In the genomic region with DNA sequence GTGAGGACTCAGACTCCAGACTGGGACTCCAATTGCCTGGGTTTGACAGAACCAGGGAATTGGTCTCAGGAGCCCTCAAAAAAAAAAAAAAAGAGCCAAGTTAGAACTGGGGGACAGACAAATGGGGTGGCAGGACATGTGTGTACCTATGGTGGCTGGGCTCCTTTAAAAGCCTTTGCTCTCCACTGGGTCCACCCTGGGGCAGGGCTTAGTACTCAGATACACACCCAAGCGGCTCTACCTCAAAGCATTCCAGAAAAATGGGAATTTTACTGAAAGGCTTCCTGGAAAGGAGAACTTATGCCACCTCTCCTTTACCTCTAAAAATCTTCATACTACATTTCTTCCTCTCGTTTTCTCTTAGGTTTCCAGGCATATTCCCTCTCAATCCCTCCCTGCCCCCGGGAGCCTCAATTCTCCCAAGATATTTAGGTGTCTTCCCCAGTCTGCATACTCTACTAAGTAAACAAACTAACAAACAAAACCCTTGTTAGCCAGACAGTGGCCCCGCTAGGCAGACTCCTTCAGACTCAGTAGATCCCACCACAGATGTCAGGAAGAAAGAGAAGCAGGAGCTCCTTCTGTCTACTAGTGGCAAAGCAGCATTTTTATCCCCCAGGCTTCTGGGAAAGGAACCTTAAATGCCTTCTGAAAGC, we compare ENCODE assay signal across 1 cellular context.
TF ChIP-seq lines count a peak whose summit lies in the region.

No MANE protein-coding gene starts in this region.

TF ChIP-seq in GM23338, 12 proteins besides CTCF, POLR2A, EP300 and RAD21:
- TF ChIP-seq, protein P1, sequence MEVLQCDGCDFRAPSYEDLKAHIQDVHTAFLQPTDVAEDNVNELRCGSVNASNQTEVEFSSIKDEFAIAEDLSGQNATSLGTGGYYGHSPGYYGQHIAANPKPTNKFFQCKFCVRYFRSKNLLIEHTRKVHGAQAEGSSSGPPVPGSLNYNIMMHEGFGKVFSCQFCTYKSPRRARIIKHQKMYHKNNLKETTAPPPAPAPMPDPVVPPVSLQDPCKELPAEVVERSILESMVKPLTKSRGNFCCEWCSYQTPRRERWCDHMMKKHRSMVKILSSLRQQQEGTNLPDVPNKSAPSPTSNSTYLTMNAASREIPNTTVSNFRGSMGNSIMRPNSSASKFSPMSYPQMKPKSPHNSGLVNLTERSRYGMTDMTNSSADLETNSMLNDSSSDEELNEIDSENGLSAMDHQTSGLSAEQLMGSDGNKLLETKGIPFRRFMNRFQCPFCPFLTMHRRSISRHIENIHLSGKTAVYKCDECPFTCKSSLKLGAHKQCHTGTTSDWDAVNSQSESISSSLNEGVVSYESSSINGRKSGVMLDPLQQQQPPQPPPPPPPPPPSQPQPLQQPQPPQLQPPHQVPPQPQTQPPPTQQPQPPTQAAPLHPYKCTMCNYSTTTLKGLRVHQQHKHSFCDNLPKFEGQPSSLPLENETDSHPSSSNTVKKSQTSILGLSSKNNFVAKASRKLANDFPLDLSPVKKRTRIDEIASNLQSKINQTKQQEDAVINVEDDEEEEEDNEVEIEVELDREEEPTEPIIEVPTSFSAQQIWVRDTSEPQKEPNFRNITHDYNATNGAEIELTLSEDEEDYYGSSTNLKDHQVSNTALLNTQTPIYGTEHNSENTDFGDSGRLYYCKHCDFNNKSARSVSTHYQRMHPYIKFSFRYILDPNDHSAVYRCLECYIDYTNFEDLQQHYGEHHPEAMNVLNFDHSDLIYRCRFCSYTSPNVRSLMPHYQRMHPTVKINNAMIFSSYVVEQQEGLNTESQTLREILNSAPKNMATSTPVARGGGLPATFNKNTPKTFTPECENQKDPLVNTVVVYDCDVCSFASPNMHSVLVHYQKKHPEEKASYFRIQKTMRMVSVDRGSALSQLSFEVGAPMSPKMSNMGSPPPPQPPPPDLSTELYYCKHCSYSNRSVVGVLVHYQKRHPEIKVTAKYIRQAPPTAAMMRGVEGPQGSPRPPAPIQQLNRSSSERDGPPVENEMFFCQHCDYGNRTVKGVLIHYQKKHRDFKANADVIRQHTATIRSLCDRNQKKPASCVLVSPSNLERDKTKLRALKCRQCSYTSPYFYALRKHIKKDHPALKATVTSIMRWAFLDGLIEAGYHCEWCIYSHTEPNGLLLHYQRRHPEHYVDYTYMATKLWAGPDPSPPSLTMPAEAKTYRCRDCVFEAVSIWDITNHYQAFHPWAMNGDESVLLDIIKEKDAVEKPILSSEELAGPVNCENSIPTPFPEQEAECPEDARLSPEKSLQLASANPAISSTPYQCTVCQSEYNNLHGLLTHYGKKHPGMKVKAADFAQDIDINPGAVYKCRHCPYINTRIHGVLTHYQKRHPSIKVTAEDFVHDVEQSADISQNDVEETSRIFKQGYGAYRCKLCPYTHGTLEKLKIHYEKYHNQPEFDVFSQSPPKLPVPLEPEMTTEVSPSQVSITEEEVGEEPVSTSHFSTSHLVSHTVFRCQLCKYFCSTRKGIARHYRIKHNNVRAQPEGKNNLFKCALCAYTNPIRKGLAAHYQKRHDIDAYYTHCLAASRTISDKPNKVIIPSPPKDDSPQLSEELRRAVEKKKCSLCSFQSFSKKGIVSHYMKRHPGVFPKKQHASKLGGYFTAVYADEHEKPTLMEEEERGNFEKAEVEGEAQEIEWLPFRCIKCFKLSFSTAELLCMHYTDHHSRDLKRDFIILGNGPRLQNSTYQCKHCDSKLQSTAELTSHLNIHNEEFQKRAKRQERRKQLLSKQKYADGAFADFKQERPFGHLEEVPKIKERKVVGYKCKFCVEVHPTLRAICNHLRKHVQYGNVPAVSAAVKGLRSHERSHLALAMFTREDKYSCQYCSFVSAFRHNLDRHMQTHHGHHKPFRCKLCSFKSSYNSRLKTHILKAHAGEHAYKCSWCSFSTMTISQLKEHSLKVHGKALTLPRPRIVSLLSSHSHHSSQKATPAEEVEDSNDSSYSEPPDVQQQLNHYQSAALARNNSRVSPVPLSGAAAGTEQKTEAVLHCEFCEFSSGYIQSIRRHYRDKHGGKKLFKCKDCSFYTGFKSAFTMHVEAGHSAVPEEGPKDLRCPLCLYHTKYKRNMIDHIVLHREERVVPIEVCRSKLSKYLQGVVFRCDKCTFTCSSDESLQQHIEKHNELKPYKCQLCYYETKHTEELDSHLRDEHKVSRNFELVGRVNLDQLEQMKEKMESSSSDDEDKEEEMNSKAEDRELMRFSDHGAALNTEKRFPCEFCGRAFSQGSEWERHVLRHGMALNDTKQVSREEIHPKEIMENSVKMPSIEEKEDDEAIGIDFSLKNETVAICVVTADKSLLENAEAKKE (CRISPR knock-in tag; IDR thresholded peaks at IDR 0.05) = no peak
- no peak for TF ChIP-seq STAT1 (IDR thresholded peaks at IDR 0.05; ENCODE audit: unreplicated experiment)
- TF ChIP-seq ZNF114 (CRISPR knock-in tag; IDR thresholded peaks at IDR 0.05) = no peak
- TF ChIP-seq CREB1 (CRISPR knock-in tag; IDR thresholded peaks at IDR 0.05; ENCODE audit: low read depth) = no peak
- no peak for TF ChIP-seq ZNF331 (CRISPR knock-in tag; IDR thresholded peaks at IDR 0.05; ENCODE audit: low read depth)
- no peak for TF ChIP-seq EZH2phosphoT487 (IDR thresholded peaks at IDR 0.05; ENCODE audit: unreplicated experiment)
- TF ChIP-seq POLR2AphosphoS5 (IDR thresholded peaks at IDR 0.05; ENCODE audit: low read depth) = no peak
- no peak for TF ChIP-seq NANOG (IDR thresholded peaks at IDR 0.05; ENCODE audit: borderline replicate concordance)
- no peak for TF ChIP-seq EZH2 (IDR thresholded peaks at IDR 0.05; ENCODE audit: low read depth, unreplicated experiment)
- TF ChIP-seq, protein P2, sequence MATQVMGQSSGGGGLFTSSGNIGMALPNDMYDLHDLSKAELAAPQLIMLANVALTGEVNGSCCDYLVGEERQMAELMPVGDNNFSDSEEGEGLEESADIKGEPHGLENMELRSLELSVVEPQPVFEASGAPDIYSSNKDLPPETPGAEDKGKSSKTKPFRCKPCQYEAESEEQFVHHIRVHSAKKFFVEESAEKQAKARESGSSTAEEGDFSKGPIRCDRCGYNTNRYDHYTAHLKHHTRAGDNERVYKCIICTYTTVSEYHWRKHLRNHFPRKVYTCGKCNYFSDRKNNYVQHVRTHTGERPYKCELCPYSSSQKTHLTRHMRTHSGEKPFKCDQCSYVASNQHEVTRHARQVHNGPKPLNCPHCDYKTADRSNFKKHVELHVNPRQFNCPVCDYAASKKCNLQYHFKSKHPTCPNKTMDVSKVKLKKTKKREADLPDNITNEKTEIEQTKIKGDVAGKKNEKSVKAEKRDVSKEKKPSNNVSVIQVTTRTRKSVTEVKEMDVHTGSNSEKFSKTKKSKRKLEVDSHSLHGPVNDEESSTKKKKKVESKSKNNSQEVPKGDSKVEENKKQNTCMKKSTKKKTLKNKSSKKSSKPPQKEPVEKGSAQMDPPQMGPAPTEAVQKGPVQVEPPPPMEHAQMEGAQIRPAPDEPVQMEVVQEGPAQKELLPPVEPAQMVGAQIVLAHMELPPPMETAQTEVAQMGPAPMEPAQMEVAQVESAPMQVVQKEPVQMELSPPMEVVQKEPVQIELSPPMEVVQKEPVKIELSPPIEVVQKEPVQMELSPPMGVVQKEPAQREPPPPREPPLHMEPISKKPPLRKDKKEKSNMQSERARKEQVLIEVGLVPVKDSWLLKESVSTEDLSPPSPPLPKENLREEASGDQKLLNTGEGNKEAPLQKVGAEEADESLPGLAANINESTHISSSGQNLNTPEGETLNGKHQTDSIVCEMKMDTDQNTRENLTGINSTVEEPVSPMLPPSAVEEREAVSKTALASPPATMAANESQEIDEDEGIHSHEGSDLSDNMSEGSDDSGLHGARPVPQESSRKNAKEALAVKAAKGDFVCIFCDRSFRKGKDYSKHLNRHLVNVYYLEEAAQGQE (IDR thresholded peaks at IDR 0.05; ENCODE audit: unreplicated experiment) = no peak
- TF ChIP-seq JUNB (IDR thresholded peaks at IDR 0.05; ENCODE audit: unreplicated experiment) = no peak
- TF ChIP-seq, protein P3, sequence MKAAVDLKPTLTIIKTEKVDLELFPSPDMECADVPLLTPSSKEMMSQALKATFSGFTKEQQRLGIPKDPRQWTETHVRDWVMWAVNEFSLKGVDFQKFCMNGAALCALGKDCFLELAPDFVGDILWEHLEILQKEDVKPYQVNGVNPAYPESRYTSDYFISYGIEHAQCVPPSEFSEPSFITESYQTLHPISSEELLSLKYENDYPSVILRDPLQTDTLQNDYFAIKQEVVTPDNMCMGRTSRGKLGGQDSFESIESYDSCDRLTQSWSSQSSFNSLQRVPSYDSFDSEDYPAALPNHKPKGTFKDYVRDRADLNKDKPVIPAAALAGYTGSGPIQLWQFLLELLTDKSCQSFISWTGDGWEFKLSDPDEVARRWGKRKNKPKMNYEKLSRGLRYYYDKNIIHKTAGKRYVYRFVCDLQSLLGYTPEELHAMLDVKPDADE (IDR thresholded peaks at IDR 0.05) = no peak
TF ChIP-seq in GM23338: peak in this region for 0.
